In the genomic region with DNA sequence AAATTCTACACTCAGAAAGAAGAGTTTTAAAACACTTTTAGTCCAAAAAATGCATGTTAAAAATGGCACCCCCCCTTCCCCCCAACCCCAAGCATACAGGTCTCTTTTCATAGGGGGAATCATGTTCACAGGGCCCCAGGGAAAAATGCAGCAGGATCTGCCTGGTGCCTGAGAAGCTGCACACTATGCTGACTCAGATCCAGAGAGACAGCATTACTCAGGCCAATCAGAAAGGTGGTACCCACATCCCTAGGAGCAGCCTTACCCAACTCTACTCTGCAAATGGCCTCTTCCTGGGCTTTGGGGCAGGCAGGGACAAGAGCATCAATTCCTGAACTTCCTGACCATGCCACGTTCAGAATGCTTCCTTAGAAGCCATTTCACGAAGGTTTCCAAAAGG, we compare ENCODE assay signal across 1 cellular context.
TF ChIP-seq lines count a peak whose summit lies in the region.

No MANE protein-coding gene starts in this region.

TF ChIP-seq in GM12878, 131 proteins besides CTCF, POLR2A, EP300 and RAD21 (continued from another document and continues in another):
- no peak for TF ChIP-seq STAT3 (IDR thresholded peaks at IDR 0.05; ENCODE audit: low read depth, low read length)
- TF ChIP-seq IKZF2 (IDR thresholded peaks at IDR 0.05), result peak; percentile 36 to 51; a peak in 2 of 4 replicates
- no peak for TF ChIP-seq CHD1 (IDR thresholded peaks at IDR 0.05; ENCODE audit: low read depth, low read length)
- peak; percentile 51 for TF ChIP-seq IKZF1 (conservative IDR thresholded peaks at IDR 0.05)
- peak; percentile 94 for TF ChIP-seq IRF4 (IDR thresholded peaks at IDR 0.05; ENCODE audit: low read depth, low read length)
- TF ChIP-seq JUND (IDR thresholded peaks at IDR 0.05; ENCODE audit: low read depth, low read length), result 0 out of 2 replicates have a peak, but pooled peaks have one; percentile 56
- TF ChIP-seq, protein P1, sequence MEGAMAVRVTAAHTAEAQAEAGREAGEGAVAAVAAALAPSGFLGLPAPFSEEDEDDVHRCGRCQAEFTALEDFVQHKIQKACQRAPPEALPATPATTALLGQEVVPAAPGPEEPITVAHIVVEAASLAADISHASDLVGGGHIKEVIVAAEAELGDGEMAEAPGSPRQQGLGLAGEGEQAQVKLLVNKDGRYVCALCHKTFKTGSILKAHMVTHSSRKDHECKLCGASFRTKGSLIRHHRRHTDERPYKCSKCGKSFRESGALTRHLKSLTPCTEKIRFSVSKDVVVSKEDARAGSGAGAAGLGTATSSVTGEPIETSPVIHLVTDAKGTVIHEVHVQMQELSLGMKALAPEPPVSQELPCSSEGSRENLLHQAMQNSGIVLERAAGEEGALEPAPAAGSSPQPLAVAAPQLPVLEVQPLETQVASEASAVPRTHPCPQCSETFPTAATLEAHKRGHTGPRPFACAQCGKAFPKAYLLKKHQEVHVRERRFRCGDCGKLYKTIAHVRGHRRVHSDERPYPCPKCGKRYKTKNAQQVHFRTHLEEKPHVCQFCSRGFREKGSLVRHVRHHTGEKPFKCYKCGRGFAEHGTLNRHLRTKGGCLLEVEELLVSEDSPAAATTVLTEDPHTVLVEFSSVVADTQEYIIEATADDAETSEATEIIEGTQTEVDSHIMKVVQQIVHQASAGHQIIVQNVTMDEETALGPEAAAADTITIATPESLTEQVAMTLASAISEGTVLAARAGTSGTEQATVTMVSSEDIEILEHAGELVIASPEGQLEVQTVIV (IDR thresholded peaks at IDR 0.05; ENCODE audit: borderline replicate concordance, partially characterized antibody), result no peak
- TF ChIP-seq, protein P2, sequence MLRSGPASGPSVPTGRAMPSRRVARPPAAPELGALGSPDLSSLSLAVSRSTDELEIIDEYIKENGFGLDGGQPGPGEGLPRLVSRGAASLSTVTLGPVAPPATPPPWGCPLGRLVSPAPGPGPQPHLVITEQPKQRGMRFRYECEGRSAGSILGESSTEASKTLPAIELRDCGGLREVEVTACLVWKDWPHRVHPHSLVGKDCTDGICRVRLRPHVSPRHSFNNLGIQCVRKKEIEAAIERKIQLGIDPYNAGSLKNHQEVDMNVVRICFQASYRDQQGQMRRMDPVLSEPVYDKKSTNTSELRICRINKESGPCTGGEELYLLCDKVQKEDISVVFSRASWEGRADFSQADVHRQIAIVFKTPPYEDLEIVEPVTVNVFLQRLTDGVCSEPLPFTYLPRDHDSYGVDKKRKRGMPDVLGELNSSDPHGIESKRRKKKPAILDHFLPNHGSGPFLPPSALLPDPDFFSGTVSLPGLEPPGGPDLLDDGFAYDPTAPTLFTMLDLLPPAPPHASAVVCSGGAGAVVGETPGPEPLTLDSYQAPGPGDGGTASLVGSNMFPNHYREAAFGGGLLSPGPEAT (IDR thresholded peaks at IDR 0.05; ENCODE audit: low read depth), result no peak
- TF ChIP-seq CBX5 (IDR thresholded peaks at IDR 0.05; ENCODE audit: low read depth), result no peak
- TF ChIP-seq IRF5 (IDR thresholded peaks at IDR 0.05; ENCODE audit: borderline replicate concordance), result no peak
- TF ChIP-seq, protein P3, sequence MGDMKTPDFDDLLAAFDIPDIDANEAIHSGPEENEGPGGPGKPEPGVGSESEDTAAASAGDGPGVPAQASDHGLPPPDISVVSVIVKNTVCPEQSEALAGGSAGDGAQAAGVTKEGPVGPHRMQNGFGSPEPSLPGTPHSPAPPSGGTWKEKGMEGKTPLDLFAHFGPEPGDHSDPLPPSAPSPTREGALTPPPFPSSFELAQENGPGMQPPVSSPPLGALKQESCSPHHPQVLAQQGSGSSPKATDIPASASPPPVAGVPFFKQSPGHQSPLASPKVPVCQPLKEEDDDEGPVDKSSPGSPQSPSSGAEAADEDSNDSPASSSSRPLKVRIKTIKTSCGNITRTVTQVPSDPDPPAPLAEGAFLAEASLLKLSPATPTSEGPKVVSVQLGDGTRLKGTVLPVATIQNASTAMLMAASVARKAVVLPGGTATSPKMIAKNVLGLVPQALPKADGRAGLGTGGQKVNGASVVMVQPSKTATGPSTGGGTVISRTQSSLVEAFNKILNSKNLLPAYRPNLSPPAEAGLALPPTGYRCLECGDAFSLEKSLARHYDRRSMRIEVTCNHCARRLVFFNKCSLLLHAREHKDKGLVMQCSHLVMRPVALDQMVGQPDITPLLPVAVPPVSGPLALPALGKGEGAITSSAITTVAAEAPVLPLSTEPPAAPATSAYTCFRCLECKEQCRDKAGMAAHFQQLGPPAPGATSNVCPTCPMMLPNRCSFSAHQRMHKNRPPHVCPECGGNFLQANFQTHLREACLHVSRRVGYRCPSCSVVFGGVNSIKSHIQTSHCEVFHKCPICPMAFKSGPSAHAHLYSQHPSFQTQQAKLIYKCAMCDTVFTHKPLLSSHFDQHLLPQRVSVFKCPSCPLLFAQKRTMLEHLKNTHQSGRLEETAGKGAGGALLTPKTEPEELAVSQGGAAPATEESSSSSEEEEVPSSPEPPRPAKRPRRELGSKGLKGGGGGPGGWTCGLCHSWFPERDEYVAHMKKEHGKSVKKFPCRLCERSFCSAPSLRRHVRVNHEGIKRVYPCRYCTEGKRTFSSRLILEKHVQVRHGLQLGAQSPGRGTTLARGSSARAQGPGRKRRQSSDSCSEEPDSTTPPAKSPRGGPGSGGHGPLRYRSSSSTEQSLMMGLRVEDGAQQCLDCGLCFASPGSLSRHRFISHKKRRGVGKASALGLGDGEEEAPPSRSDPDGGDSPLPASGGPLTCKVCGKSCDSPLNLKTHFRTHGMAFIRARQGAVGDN (IDR thresholded peaks at IDR 0.05), result no peak
- no peak for TF ChIP-seq SRF (IDR thresholded peaks at IDR 0.05; ENCODE audit: low read depth in 2 of 2, low read length in 2 of 2)
- no peak for TF ChIP-seq CHD2 (IDR thresholded peaks at IDR 0.05; ENCODE audit: borderline replicate concordance, low read depth, low read length)
- TF ChIP-seq RAD51 (IDR thresholded peaks at IDR 0.05), result no peak
- 0 out of 2 replicates have a peak, but pooled peaks have one; percentile 19 for TF ChIP-seq MTA3 (IDR thresholded peaks at IDR 0.05; ENCODE audit: borderline replicate concordance, low read length)
- TF ChIP-seq SMARCA5 (IDR thresholded peaks at IDR 0.05), result no peak
- no peak for TF ChIP-seq MYB (IDR thresholded peaks at IDR 0.05; ENCODE audit: borderline replicate concordance, low read depth, low read length)
- no peak for TF ChIP-seq ESRRA (IDR thresholded peaks at IDR 0.05; ENCODE audit: low read length)
- TF ChIP-seq EED (IDR thresholded peaks at IDR 0.05; ENCODE audit: low read depth), result peak; percentile 87
- no peak for TF ChIP-seq HDGF (IDR thresholded peaks at IDR 0.05)
- no peak for TF ChIP-seq USF2 (IDR thresholded peaks at IDR 0.05; ENCODE audit: borderline replicate concordance, low read depth, low read length)
- no peak for TF ChIP-seq FOS (IDR thresholded peaks at IDR 0.05; ENCODE audit: borderline replicate concordance, extremely low read depth, insufficient read length)
- TF ChIP-seq CREB1 (IDR thresholded peaks at IDR 0.05; ENCODE audit: low read depth), result no peak
- TF ChIP-seq BHLHE40 (IDR thresholded peaks at IDR 0.05; ENCODE audit: borderline replicate concordance in 1 of 2, low read depth in 2 of 2, low read length in 1 of 2), result 0 out of 4 replicates have a peak, but pooled peaks of 1 of the 2 experiments have one; percentile 16
- no peak for TF ChIP-seq HDAC2 (IDR thresholded peaks at IDR 0.05)
- TF ChIP-seq, protein P4, sequence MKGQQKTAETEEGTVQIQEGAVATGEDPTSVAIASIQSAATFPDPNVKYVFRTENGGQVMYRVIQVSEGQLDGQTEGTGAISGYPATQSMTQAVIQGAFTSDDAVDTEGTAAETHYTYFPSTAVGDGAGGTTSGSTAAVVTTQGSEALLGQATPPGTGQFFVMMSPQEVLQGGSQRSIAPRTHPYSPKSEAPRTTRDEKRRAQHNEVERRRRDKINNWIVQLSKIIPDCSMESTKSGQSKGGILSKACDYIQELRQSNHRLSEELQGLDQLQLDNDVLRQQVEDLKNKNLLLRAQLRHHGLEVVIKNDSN (IDR thresholded peaks at IDR 0.05; ENCODE audit: borderline replicate concordance, extremely low read length, insufficient read depth, low read depth, low read length), result no peak
- no peak for TF ChIP-seq TAF1 (IDR thresholded peaks at IDR 0.05; ENCODE audit: borderline replicate concordance, low read depth, low read length)
- TF ChIP-seq MTA2 (IDR thresholded peaks at IDR 0.05; ENCODE audit: low read depth), result 0 out of 2 replicates have a peak, but pooled peaks have one; percentile 24
- TF ChIP-seq YY1 (IDR thresholded peaks at IDR 0.05; ENCODE audit: low read depth, low read length), result 0 out of 2 replicates have a peak, but pooled peaks have one; percentile 49
- TF ChIP-seq POLR2AphosphoS2 (IDR thresholded peaks at IDR 0.05; ENCODE audit: low read depth, low read length), result no peak
- no peak for TF ChIP-seq SREBF2 (IDR thresholded peaks at IDR 0.05; ENCODE audit: low read length)
- TF ChIP-seq, protein P5, sequence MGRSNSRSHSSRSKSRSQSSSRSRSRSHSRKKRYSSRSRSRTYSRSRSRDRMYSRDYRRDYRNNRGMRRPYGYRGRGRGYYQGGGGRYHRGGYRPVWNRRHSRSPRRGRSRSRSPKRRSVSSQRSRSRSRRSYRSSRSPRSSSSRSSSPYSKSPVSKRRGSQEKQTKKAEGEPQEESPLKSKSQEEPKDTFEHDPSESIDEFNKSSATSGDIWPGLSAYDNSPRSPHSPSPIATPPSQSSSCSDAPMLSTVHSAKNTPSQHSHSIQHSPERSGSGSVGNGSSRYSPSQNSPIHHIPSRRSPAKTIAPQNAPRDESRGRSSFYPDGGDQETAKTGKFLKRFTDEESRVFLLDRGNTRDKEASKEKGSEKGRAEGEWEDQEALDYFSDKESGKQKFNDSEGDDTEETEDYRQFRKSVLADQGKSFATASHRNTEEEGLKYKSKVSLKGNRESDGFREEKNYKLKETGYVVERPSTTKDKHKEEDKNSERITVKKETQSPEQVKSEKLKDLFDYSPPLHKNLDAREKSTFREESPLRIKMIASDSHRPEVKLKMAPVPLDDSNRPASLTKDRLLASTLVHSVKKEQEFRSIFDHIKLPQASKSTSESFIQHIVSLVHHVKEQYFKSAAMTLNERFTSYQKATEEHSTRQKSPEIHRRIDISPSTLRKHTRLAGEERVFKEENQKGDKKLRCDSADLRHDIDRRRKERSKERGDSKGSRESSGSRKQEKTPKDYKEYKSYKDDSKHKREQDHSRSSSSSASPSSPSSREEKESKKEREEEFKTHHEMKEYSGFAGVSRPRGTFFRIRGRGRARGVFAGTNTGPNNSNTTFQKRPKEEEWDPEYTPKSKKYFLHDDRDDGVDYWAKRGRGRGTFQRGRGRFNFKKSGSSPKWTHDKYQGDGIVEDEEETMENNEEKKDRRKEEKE (IDR thresholded peaks at IDR 0.05), result no peak
- no peak for TF ChIP-seq ZNF217 (IDR thresholded peaks at IDR 0.05)
- TF ChIP-seq SIN3A (IDR thresholded peaks at IDR 0.05; ENCODE audit: low read depth, low read length), result no peak
- no peak for TF ChIP-seq POLR2AphosphoS5 (IDR thresholded peaks at IDR 0.05; ENCODE audit: low read length)
- TF ChIP-seq, protein P6, sequence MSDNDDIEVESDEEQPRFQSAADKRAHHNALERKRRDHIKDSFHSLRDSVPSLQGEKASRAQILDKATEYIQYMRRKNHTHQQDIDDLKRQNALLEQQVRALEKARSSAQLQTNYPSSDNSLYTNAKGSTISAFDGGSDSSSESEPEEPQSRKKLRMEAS (IDR thresholded peaks at IDR 0.05; ENCODE audit: low read depth, low read length), result no peak
- peak; percentile 88 for TF ChIP-seq JUNB (IDR thresholded peaks at IDR 0.05)
- TF ChIP-seq SMAD1 (IDR thresholded peaks at IDR 0.05; ENCODE audit: low read depth, partially characterized antibody), result no peak
- TF ChIP-seq PAX8 (IDR thresholded peaks at IDR 0.05), result no peak
- TF ChIP-seq TCF3 (IDR thresholded peaks at IDR 0.05; ENCODE audit: borderline replicate concordance, insufficient read depth, low read depth, low read length), result no peak
- no peak for TF ChIP-seq SP1 (IDR thresholded peaks at IDR 0.05; ENCODE audit: low read depth, low read length)
- no peak for TF ChIP-seq CEBPZ (IDR thresholded peaks at IDR 0.05; ENCODE audit: low read depth, low read length)
- no peak for TF ChIP-seq GABPA (IDR thresholded peaks at IDR 0.05; ENCODE audit: low read depth)
- no peak for TF ChIP-seq FOXK2 (IDR thresholded peaks at IDR 0.05)
- TF ChIP-seq BCL11A (IDR thresholded peaks at IDR 0.05; ENCODE audit: low read depth, low read length), result 0 out of 2 replicates have a peak, but pooled peaks have one; percentile 13
- TF ChIP-seq TCF12 (IDR thresholded peaks at IDR 0.05; ENCODE audit: low read depth, low read length), result 0 out of 2 replicates have a peak, but pooled peaks have one; percentile 9
